Comparison of ENCODE assay signal across 2 cellular contexts in the genomic region with DNA sequence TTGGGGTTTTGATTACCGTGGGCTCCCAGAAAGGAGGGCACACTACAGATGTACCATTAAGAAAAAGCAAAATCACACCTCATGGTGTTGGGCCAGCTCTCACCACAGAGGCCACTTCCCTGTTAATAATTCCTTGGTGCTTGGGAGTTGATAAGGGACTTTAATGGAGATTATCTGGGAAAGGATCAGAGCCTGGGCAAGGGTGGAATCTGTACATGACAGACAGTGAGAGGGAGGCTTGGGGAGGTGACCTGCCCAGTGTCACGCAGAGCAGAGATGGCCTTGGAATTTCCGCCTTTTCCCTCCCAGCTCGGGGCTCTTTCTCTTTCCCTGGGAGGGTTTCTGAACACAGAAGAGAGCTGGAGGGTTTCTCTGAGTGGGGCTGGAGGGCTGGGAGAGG.
TF ChIP-seq lines count a peak whose summit lies in the region.

No MANE protein-coding gene starts in this region.

TF ChIP-seq in SK-N-SH, 30 proteins besides CTCF, POLR2A, EP300 and RAD21 (continued from another document):
- TF ChIP-seq CHD2 (IDR thresholded peaks at IDR 0.05; ENCODE audit: low read length, partially characterized antibody): no peak
- peak; percentile 52 for TF ChIP-seq GATA2 (CRISPR knock-in tag; IDR thresholded peaks at IDR 0.05)
- TF ChIP-seq FOXJ3 (CRISPR knock-in tag; IDR thresholded peaks at IDR 0.05): no peak

TF ChIP-seq in SK-N-SH treated with all-trans-retinoic acid at 6 μM for 48 hours, 23 proteins besides CTCF, POLR2A, EP300 and RAD21:
- TF ChIP-seq, protein P1, sequence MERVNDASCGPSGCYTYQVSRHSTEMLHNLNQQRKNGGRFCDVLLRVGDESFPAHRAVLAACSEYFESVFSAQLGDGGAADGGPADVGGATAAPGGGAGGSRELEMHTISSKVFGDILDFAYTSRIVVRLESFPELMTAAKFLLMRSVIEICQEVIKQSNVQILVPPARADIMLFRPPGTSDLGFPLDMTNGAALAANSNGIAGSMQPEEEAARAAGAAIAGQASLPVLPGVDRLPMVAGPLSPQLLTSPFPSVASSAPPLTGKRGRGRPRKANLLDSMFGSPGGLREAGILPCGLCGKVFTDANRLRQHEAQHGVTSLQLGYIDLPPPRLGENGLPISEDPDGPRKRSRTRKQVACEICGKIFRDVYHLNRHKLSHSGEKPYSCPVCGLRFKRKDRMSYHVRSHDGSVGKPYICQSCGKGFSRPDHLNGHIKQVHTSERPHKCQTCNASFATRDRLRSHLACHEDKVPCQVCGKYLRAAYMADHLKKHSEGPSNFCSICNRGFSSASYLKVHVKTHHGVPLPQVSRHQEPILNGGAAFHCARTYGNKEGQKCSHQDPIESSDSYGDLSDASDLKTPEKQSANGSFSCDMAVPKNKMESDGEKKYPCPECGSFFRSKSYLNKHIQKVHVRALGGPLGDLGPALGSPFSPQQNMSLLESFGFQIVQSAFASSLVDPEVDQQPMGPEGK (CRISPR knock-in tag; IDR thresholded peaks at IDR 0.05; ENCODE audit: borderline replicate concordance): no peak
- TF ChIP-seq SNAI2 (CRISPR knock-in tag; IDR thresholded peaks at IDR 0.05): no peak
- no peak for TF ChIP-seq TCF4 (CRISPR knock-in tag; IDR thresholded peaks at IDR 0.05; ENCODE audit: borderline replicate concordance)
- TF ChIP-seq TOX (CRISPR knock-in tag; IDR thresholded peaks at IDR 0.05; ENCODE audit: borderline replicate concordance): no peak
- TF ChIP-seq GLIS3 (CRISPR knock-in tag; IDR thresholded peaks at IDR 0.05): no peak
- TF ChIP-seq, protein P2, sequence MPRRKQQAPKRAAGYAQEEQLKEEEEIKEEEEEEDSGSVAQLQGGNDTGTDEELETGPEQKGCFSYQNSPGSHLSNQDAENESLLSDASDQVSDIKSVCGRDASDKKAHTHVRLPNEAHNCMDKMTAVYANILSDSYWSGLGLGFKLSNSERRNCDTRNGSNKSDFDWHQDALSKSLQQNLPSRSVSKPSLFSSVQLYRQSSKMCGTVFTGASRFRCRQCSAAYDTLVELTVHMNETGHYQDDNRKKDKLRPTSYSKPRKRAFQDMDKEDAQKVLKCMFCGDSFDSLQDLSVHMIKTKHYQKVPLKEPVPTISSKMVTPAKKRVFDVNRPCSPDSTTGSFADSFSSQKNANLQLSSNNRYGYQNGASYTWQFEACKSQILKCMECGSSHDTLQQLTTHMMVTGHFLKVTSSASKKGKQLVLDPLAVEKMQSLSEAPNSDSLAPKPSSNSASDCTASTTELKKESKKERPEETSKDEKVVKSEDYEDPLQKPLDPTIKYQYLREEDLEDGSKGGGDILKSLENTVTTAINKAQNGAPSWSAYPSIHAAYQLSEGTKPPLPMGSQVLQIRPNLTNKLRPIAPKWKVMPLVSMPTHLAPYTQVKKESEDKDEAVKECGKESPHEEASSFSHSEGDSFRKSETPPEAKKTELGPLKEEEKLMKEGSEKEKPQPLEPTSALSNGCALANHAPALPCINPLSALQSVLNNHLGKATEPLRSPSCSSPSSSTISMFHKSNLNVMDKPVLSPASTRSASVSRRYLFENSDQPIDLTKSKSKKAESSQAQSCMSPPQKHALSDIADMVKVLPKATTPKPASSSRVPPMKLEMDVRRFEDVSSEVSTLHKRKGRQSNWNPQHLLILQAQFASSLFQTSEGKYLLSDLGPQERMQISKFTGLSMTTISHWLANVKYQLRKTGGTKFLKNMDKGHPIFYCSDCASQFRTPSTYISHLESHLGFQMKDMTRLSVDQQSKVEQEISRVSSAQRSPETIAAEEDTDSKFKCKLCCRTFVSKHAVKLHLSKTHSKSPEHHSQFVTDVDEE (CRISPR knock-in tag; IDR thresholded peaks at IDR 0.05): no peak
- TF ChIP-seq ARNTL (CRISPR knock-in tag; IDR thresholded peaks at IDR 0.05; ENCODE audit: borderline replicate concordance, low read depth): no peak
